Comparison of ENCODE assay signal across 14 cellular contexts in the genomic region with DNA sequence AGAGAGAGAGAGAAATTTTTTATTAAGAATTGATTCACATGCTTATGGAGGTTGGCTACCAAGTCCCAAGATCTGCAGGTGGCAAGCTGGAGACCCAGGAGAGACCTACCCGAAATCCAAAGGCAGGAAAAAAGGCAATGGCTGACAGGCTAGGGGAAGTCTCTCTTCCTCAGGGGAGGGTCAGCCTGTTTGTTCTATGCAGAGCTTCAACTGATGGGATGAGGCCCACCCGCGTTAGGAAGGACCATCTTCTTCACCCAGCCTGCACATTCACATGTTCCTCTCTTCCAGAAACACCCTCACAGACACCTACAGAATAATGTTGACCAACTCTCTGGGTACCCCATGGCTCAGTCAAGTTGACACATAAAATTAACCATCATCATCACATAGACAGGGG.
"Had no signal": no experiment of that assay in that cellular context is flagged by ENCODE, and none has a peak within 500 bp of the region (broad histone marks: within the 10 kb centered on the region; RNA-seq: fewer than 3 reads in every experiment).

No MANE protein-coding gene starts in this region.

- H3K27me3 ChIP-seq: ovary, thyroid gland had no signal

- ATAC-seq: activated CD8-positive, alpha-beta T cell treated with anti-CD3 and anti-CD28 coated beads for 36 hours; T-helper 17 cell had no signal

- H3K27ac Mint-ChIP-seq: activated CD8-positive, alpha-beta T cell treated with anti-CD3 and anti-CD28 coated beads for 36 hours; activated naive CD8-positive, alpha-beta T cell; T-helper 17 cell had no signal

- H3K9me3 Mint-ChIP-seq: activated CD8-positive, alpha-beta T cell treated with anti-CD3 and anti-CD28 coated beads for 36 hours had no signal

- H3K9me3 ChIP-seq: ovary, thyroid gland had no signal

- H2AFZ ChIP-seq: neural progenitor cell had no signal

- H3K9ac ChIP-seq: neural progenitor cell had no signal

- FAIRE-seq: colon had no signal

- H3K36me3 Mint-ChIP-seq: neural progenitor cell had no signal

- H3K4me3 Mint-ChIP-seq: activated CD8-positive, alpha-beta T cell treated with anti-CD3 and anti-CD28 coated beads for 36 hours; activated naive CD8-positive, alpha-beta T cell; neural progenitor cell; T-helper 17 cell had no signal

- H3K36me3 ChIP-seq: neural progenitor cell, ovary, thyroid gland had no signal

- H3K4me3 ChIP-seq: neural progenitor cell, ovary, thyroid gland had no signal

- H3K27ac ChIP-seq: neural progenitor cell, thyroid gland had no signal

- H3K4me2 ChIP-seq: neural progenitor cell had no signal

- DNase-seq: activated CD4-positive, alpha-beta T cell treated with anti-CD3 and anti-CD28 coated beads for 4 hours; activated CD8-positive, alpha-beta T cell treated with anti-CD3 and anti-CD28 coated beads for 36 hours; activated effector memory CD4-positive, alpha-beta T cell treated with anti-CD3 and anti-CD28 coated beads, Interleukin-2, amount 50 U/mL, for 16 hours; activated T-cell treated with anti-CD3 and anti-CD28 coated beads, Interleukin-2, amount 50 U/mL, for 48 hours; amniotic stem cell; glutamatergic neuron; ovary; stimulated activated CD4-positive, alpha-beta T cell treated with anti-CD3 and anti-CD28 coated beads, Interleukin-12 subunit alpha, Interleukin-12 subunit beta, amount 100 ng/mL, for 4 hours; stimulated activated CD4-positive, alpha-beta T cell treated with anti-CD3 and anti-CD28 coated beads, Interleukin-2, amount 100 ng/mL, for 24 hours; T-helper 17 cell; thyroid gland had no signal
